In genomic region chr12:39441963-39442894, GRCh38 we compare ENCODE assay signal across 8 cellular contexts. TPM values are rescaled to one million over a fixed set of nuclear protein-coding genes. Genes with fewer than 3 reads are reported as not detected.
A peak's percentile ranks its signal among the peaks of the same experiment; 100 is the strongest.
DNase-seq lines count a peak whose midpoint lies in the region; TF ChIP-seq lines count a peak whose summit lies in the region.

No MANE protein-coding gene starts in this region.

- peak overlapping the region; percentile 89 for H3K27ac ChIP-seq in caudate nucleus (ENCODE audit: low read depth, low read length)

- TF ChIP-seq CTCF in WI38 (IDR thresholded peaks at IDR 0.05; ENCODE audit: low read depth, low read length) = no peak

- peak overlapping the region; percentile 51 for H3K4me3 ChIP-seq in WI38 (ENCODE audit: low read depth, low read length)

- DNase-seq in ELF-1 (ENCODE audit: low read depth, low spot score) = peak; percentile 70
- peak; percentile 23 for DNase-seq in H4 (ENCODE audit: low spot score)
- DNase-seq in LoVo (ENCODE audit: low spot score) = peak; percentile 42
- DNase-seq in caudate nucleus (lab: John Stamatoyannopoulos, UW) = peak in 57 of 61 donors; percentile 7 to 83 (median 54)
- DNase-seq in kidney tubule cell (ENCODE audit: low spot score) = peak; percentile 62
- peak; percentile 7 to 25 (median 15) for DNase-seq in stimulated activated CD4-positive, alpha-beta T cell treated with anti-CD3 and anti-CD28 coated beads, Interleukin-1b, Interleukin-23, amount 100 ng/mL, for 24 hours (ENCODE audit: low read depth in 4 of 4, low spot score in 1 of 4)
- no peak for DNase-seq in AG08396 (ENCODE audit: low spot score)

RNA-seq across cellular contexts. Expression of gene KIF21A, which starts 0.7 kb away (rescaled TPM):
- 13.9 and 18.4 TPM in 2 replicates for total RNA-seq in H4 (2014; rRNA removed; shearing (Covaris generic))
